9 cellular contexts compared by ENCODE assay signal in the genomic region with DNA sequence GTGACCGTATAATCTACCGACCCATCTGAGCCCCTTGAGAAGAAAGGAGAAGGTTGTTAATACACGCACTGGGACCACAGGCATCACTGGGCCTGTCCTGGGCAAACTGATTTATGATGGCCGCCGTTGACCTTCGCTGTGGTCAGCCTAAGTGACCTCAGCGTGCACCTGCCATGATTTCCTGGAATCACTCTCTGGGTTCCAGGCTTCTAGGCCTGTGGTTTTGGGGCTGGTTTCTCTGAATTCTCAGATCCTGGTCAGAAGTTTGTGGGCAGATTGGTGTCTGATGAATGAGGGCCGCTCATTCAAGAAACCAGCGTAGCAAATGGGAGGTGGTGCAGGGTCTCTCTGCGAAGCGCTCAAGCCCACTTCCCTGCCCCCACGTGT.
DNase-seq lines count a peak whose midpoint lies in the region; ATAC-seq, FAIRE-seq and TF ChIP-seq lines count a peak whose summit lies in the region.
"Had no signal": no experiment of that assay in that cellular context is flagged by ENCODE, and none has a peak within 500 bp of the region (broad histone marks: within the 10 kb centered on the region; RNA-seq: fewer than 3 reads in every experiment).

No MANE protein-coding gene starts in this region.

- no peak for TF ChIP-seq POLR2A in HepG2 (IDR thresholded peaks at IDR 0.05; ENCODE audit: insufficient read depth in 1 of 2, low read depth in 2 of 2, low read length in 2 of 2)

- H3K4me1 Mint-ChIP-seq in activated naive CD4-positive, alpha-beta T cell treated with anti-CD3 and anti-CD28 coated beads, Interleukin-2, amount 50 U/mL, for 24 hours, result peaks cover 26% of the 10 kb centered on the region
- H3K4me1 Mint-ChIP-seq in GM23338, result peaks cover 26% of the 10 kb centered on the region

- FAIRE-seq in HepG2 (lab: Jason Lieb, UNC), result no peak

- H3K9ac ChIP-seq in liver (ENCODE audit: low read depth in 1 of 2, low read length in 2 of 2) (no peak overlapping the region), HepG2 (ENCODE audit: insufficient read depth, low read depth, low read length) (no peak overlapping the region)

- no peaks in the 10 kb centered on the region for H3K79me2 ChIP-seq in HepG2 (ENCODE audit: insufficient read depth, low read length)
- no peaks in the 10 kb centered on the region for H3K79me2 ChIP-seq in GM23338 (replicated peaks; ENCODE audit: insufficient read depth)

- TF ChIP-seq EP300 in HepG2 (IDR thresholded peaks at IDR 0.05; ENCODE audit: low read depth in 2 of 2, low read length in 2 of 2) (no peak), HepG2 (CRISPR knock-in tag; IDR thresholded peaks at IDR 0.05; ENCODE audit: borderline replicate concordance) (no peak)

- WGBS in liver, result 92% methylated on average over 12 of the region's 12 CpGs
- WGBS in HepG2 (ENCODE audit: low lambda C conversion rate), result 91% methylated on average over 8 of the region's 12 CpGs

- ATAC-seq in HepG2, result no peak
- ATAC-seq in lower lobe of right lung, result no peak
- no peak for ATAC-seq in upper lobe of right lung
- ATAC-seq in GM23338, result no peak
- no peak for ATAC-seq in GM19397 (IDR thresholded peaks at IDR 0.05; ENCODE audit: unreplicated experiment)

- BruUV-seq in HepG2 (replicated peaks; lab: Mats Ljungman, UMichigan), result no TSS peak

- no peaks in the 10 kb centered on the region for H3K9me2 ChIP-seq in GM23338 (ENCODE audit: insufficient read depth)

- no peaks in the 10 kb centered on the region for H3K36me3 ChIP-seq in liver (ENCODE audit: control insufficient read depth in 4 of 4, insufficient read depth in 3 of 4, low read depth in 1 of 4, low read length in 3 of 4)
- no peaks in the 10 kb centered on the region for H3K36me3 ChIP-seq in HepG2 (replicated peaks in 1 of 2; ENCODE audit: control insufficient read depth in 1 of 2, insufficient read depth in 2 of 2, low read length in 2 of 2)
- H3K36me3 ChIP-seq in lower lobe of right lung, result no peaks in the 10 kb centered on the region
- H3K36me3 ChIP-seq in upper lobe of right lung, result no peaks in the 10 kb centered on the region
- no peaks in the 10 kb centered on the region for H3K36me3 ChIP-seq in GM23338 (ENCODE audit: insufficient read depth)

- H3K4me2 ChIP-seq in HepG2 (ENCODE audit: low read depth, low read length), result no peak overlapping the region
- H3K4me2 ChIP-seq in GM23338, result no peak overlapping the region

- peak overlapping the region; percentile 47 for H3K27ac Mint-ChIP-seq in activated naive CD4-positive, alpha-beta T cell treated with anti-CD3 and anti-CD28 coated beads, Interleukin-2, amount 50 U/mL, for 24 hours
- no peak overlapping the region for H3K27ac Mint-ChIP-seq in GM23338

- intact Hi-C loops in HepG2 (cut with micrococcal nuclease; ENCODE audit: unreplicated experiment) (loop anchor here (2.0 kb wide), 1 partner anchor 70 kb away; no protein-coding TSS in a partner anchor), lower lobe of right lung (cut with DNase I) (no loop called here), upper lobe of right lung (cut with DNase I) (no loop called here)

- CTCF ChIA-PET in HepG2 (lab: Yijun Ruan, JAX; ENCODE audit: low intra/inter-chr PET ratio, low total read pairs), result no interaction called here

- H4K20me1 ChIP-seq in HepG2 (ENCODE audit: insufficient read depth, low read length) (no peaks in the 10 kb centered on the region), GM23338 (replicated peaks; ENCODE audit: insufficient read depth) (no peaks in the 10 kb centered on the region)

- H3K4me3 Mint-ChIP-seq in activated naive CD4-positive, alpha-beta T cell treated with anti-CD3 and anti-CD28 coated beads, Interleukin-2, amount 50 U/mL, for 24 hours, result peak overlapping the region; percentile 79
- H3K4me3 Mint-ChIP-seq in GM23338, result no peak overlapping the region

- H3K9me3 ChIP-seq in liver (ENCODE audit: control insufficient read depth in 4 of 4, low read length in 3 of 4), result no peaks in the 10 kb centered on the region
- no peaks in the 10 kb centered on the region for H3K9me3 ChIP-seq in HepG2 (ENCODE audit: low read length)
- H3K9me3 ChIP-seq in lower lobe of right lung, result no peaks in the 10 kb centered on the region
- no peaks in the 10 kb centered on the region for H3K9me3 ChIP-seq in upper lobe of right lung

- in situ Hi-C loops in HepG2 (cut with HindIII; ENCODE audit: extremely low pct_ligation_motif_present, low pct_unique_long_range_greater_than_20kb), result no loop called here

- DNase-seq in HepG2 (ENCODE audit: low spot score) (no peak), lower lobe of right lung (no peak), upper lobe of right lung (no peak), GM23338 (ENCODE audit: low spot score) (no peak), globus pallidus (ENCODE audit: low spot score) (no peak)

- H3K4me1 ChIP-seq in liver (ENCODE audit: control insufficient read depth in 4 of 4, insufficient read depth in 4 of 4, low read length in 3 of 4) (no peaks in the 10 kb centered on the region), HepG2 (ENCODE audit: insufficient read depth, low read length) (peaks cover 51% of the 10 kb centered on the region), lower lobe of right lung (peaks cover 18% of the 10 kb centered on the region), upper lobe of right lung (peaks cover 14% of the 10 kb centered on the region), GM23338 (ENCODE audit: insufficient read depth) (no peaks in the 10 kb centered on the region; the same call in 1 of the 2 replicates)

- peak overlapping the region; percentile 74 to 79 for H3K27ac ChIP-seq in liver (ENCODE audit: low read depth in 1 of 2, low read length in 2 of 2)
- no peak overlapping the region for H3K27ac ChIP-seq in HepG2 (ENCODE audit: extremely low read length, insufficient read depth, low read length)
- H3K27ac ChIP-seq in lower lobe of right lung, result peak overlapping the region; percentile 80
- H3K27ac ChIP-seq in upper lobe of right lung, result peak overlapping the region; percentile 83
- H3K27ac ChIP-seq in GM23338 (ENCODE audit: low read depth), result no peak overlapping the region
- H3K27ac ChIP-seq: C4-2B had no signal

- no peaks in the 10 kb centered on the region; the same call in 1 of the 2 replicates for H3F3A ChIP-seq in GM23338 (replicated peaks; ENCODE audit: low read depth)

- H3K27me3 Mint-ChIP-seq in activated naive CD4-positive, alpha-beta T cell treated with anti-CD3 and anti-CD28 coated beads, Interleukin-2, amount 50 U/mL, for 24 hours, result no peaks in the 10 kb centered on the region
- peaks cover 15% of the 10 kb centered on the region for H3K27me3 Mint-ChIP-seq in GM23338 (ENCODE audit: insufficient read depth, low read depth, poor library complexity)

- POLR2A ChIA-PET in HepG2 (lab: Yijun Ruan, JAX), result no interaction called here

- H3K4me3 ChIP-seq in liver (ENCODE audit: low read depth in 1 of 3, low read length in 3 of 3), result no peak overlapping the region
- no peak overlapping the region for H3K4me3 ChIP-seq in HepG2 (replicated peaks in 1 of 3; ENCODE audit: insufficient read depth in 1 of 3, low read depth in 2 of 3, low read length in 3 of 3)
- H3K4me3 ChIP-seq in lower lobe of right lung, result no peak overlapping the region
- H3K4me3 ChIP-seq in upper lobe of right lung, result no peak overlapping the region
- H3K4me3 ChIP-seq in GM23338, result no peak overlapping the region

- TF ChIP-seq CTCF in liver (IDR thresholded peaks at IDR 0.05; ENCODE audit: low read depth, low read length, missing input control) (no peak), HepG2 (CRISPR knock-in tag; IDR thresholded peaks at IDR 0.05) (no peak), lower lobe of right lung (IDR thresholded peaks at IDR 0.05) (no peak), upper lobe of right lung (IDR thresholded peaks at IDR 0.05) (no peak), GM23338 (conservative IDR thresholded peaks at IDR 0.05; ENCODE audit: low read depth in 2 of 2) (no peak)

- no peaks in the 10 kb centered on the region for H3K36me3 Mint-ChIP-seq in activated naive CD4-positive, alpha-beta T cell treated with anti-CD3 and anti-CD28 coated beads, Interleukin-2, amount 50 U/mL, for 24 hours
- H3K36me3 Mint-ChIP-seq in GM23338 (ENCODE audit: low read depth), result no peaks in the 10 kb centered on the region

- H2AFZ ChIP-seq in HepG2 (ENCODE audit: low read length) (no peak overlapping the region), GM23338 (no peak overlapping the region)

- H3K27me3 ChIP-seq in liver (ENCODE audit: control insufficient read depth in 4 of 4, insufficient read depth in 4 of 4, low read length in 3 of 4), result no peaks in the 10 kb centered on the region
- H3K27me3 ChIP-seq in HepG2 (ENCODE audit: control insufficient read depth in 1 of 2, insufficient read depth in 2 of 2, low read length in 2 of 2), result peaks cover 9 to 69% of the 10 kb centered on the region in 2 experiments; a peak in 3 of 5 replicates
- H3K27me3 ChIP-seq in lower lobe of right lung (ENCODE audit: low read depth), result no peaks in the 10 kb centered on the region
- no peaks in the 10 kb centered on the region for H3K27me3 ChIP-seq in upper lobe of right lung
- H3K27me3 ChIP-seq in GM23338 (ENCODE audit: insufficient read depth), result no peaks in the 10 kb centered on the region

- no peaks in the 10 kb centered on the region for H3K9me3 Mint-ChIP-seq in activated naive CD4-positive, alpha-beta T cell treated with anti-CD3 and anti-CD28 coated beads, Interleukin-2, amount 50 U/mL, for 24 hours
- H3K9me3 Mint-ChIP-seq in GM23338, result no peaks in the 10 kb centered on the region

- TF ChIP-seq RAD21 in liver (IDR thresholded peaks at IDR 0.05) (no peak), HepG2 (CRISPR knock-in tag; IDR thresholded peaks at IDR 0.05) (no peak)

TF ChIP-seq in liver, 16 proteins besides CTCF, POLR2A, EP300 and RAD21 (continues in another document):
- TF ChIP-seq RXRA (IDR thresholded peaks at IDR 0.05), result no peak

TF ChIP-seq in HepG2, 621 proteins besides CTCF, POLR2A, EP300 and RAD21 (continues in another document):
- TF ChIP-seq HES4 (CRISPR knock-in tag; IDR thresholded peaks at IDR 0.05; ENCODE audit: borderline replicate concordance) (no peak), NFIC (IDR thresholded peaks at IDR 0.05; ENCODE audit: low read length) (no peak)
- TF ChIP-seq, protein P1, sequence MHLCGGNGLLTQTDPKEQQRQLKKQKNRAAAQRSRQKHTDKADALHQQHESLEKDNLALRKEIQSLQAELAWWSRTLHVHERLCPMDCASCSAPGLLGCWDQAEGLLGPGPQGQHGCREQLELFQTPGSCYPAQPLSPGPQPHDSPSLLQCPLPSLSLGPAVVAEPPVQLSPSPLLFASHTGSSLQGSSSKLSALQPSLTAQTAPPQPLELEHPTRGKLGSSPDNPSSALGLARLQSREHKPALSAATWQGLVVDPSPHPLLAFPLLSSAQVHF (CRISPR knock-in tag; IDR thresholded peaks at IDR 0.05), result no peak

TF ChIP-seq in GM23338, 12 proteins besides CTCF, POLR2A, EP300 and RAD21 (continues in another document):
- TF ChIP-seq POLR2AphosphoS5 (IDR thresholded peaks at IDR 0.05; ENCODE audit: low read depth) (no peak), JUNB (IDR thresholded peaks at IDR 0.05; ENCODE audit: unreplicated experiment) (no peak), ZNF114 (CRISPR knock-in tag; IDR thresholded peaks at IDR 0.05) (no peak)

Comparison
In these comparisons a context has a peak if more than half of its experiments do, and no peak if none do; other contexts are left out.
1. H3K27ac ChIP-seq: peak in liver (2 of 2), lower lobe of right lung (single experiment) and upper lobe of right lung (single experiment); none in HepG2 (single experiment) and GM23338 (single experiment).